8 cellular contexts compared by ENCODE assay signal in the genomic region with DNA sequence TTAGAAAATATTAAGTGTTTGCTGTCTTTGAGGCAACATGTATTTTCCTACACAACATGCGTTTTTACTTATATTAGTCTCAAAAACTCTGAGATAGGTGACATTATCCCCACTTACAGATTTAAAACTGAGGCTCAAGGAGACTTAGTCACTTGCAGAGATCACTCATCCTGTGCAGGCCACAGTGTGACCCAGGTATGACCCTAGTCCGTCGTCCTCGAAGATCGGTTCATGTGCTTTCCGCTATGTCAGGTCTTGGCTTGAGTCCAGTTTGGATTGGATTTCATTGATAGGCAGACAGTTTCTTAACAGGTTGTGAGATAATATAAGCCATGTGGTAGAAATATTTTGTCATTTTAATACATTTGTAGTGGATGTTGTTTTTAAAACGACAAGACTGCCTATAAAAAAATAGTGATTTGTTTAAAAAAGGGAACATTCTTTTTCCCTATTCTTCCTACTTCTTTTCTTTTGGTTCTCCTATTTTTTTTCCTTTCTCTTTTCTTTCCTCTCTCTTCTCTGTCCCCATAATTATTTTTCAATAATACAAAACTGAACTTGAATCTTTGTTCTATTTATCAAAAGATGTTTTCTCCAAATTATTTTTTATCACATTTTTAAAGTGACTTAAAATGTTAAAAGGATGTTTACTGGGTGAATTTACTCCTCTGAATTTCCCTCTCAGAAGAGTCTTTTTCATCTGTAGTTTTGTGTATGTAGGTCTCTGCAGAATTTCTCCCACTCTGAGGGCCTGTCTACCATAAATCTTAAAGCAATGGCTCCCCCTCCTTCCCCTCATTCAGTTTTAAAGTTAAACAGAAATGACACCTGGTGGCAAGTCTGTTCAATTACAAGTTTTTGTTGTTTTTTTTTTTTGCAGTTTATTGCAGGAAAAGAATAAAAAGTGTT.
DNase-seq lines count a peak whose midpoint lies in the region; ATAC-seq, FAIRE-seq and TF ChIP-seq lines count a peak whose summit lies in the region.

No MANE protein-coding gene starts in this region.

- peak; percentile 72 for TF ChIP-seq CTCF in CD14-positive monocyte (IDR thresholded peaks at IDR 0.05)
- no peak for TF ChIP-seq CTCF in GM20000 (IDR thresholded peaks at IDR 0.05; ENCODE audit: extremely low read depth, missing control alignments)
- TF ChIP-seq CTCF in GM12878 (IDR thresholded peaks at IDR 0.05 in 2 of 3, conservative IDR thresholded peaks at IDR 0.05 in 1 of 3; ENCODE audit: control insufficient read depth in 2 of 3, extremely low read depth in 1 of 3, insufficient read depth in 1 of 3, low read depth in 3 of 3, low read length in 3 of 3), result peak; percentile 36 to 52 (median 42); a peak in 5 of 6 replicates
- TF ChIP-seq CTCF in thyroid gland (IDR thresholded peaks at IDR 0.05), result peak in 5 of 6 experiments; percentile 39 to 85 (median 55)

- CTCF ChIA-PET in GM12878 (lab: Yijun Ruan, JAX), result interaction anchor here (1.0 to 4.8 kb wide), 6 partner anchors 24 to 962 kb away, joined by 3 to 43 read pairs (median 6); a partner anchor contains a TSS

- no peak for TF ChIP-seq EP300 in GM12878 (IDR thresholded peaks at IDR 0.05; ENCODE audit: borderline replicate concordance in 1 of 2, control insufficient read depth in 1 of 2, low read depth in 2 of 2, low read length in 2 of 2)

- H3K4me1 ChIP-seq in GM12878 (ENCODE audit: control insufficient read depth, insufficient read depth, low read length) (no peaks in the 10 kb centered on the region), thyroid gland (peaks cover 4 to 13% of the 10 kb centered on the region in 2 donors)

- ATAC-seq in GM12878 (peak; percentile 74; the same call in 2 of the 3 replicates), GM18861 (IDR thresholded peaks at IDR 0.05; ENCODE audit: unreplicated experiment) (no peak)

- H2AFZ ChIP-seq in GM12878 (ENCODE audit: control insufficient read depth, low read depth, low read length), result no peak overlapping the region

- SMC1A ChIA-PET in GM12878 (lab: Charles Lee; ENCODE audit: uncharacterized antibody, unreplicated experiment), result interaction anchor here (2.1 to 5.0 kb wide), 2 partner anchors 536 to 605 kb away, joined by 6 to 37 read pairs; a partner anchor contains a TSS

- in situ Hi-C loops in GM12878 (cut with MboI), result loop anchor here (10.0 kb wide), 1 partner anchor 793 kb away; no protein-coding TSS in a partner anchor

- DNase-seq in CD14-positive monocyte (ENCODE audit: low spot score), result no peak
- peak; percentile 48 for DNase-seq in GM20000 (ENCODE audit: low spot score)
- DNase-seq in NCI-H446 treated with DMSO at 0.1 percent for 48 hours (lab: John Stamatoyannopoulos, UW), result peak; percentile 72
- no peak for DNase-seq in GM12878 (ENCODE audit: low read depth, low spot score)
- peak; percentile 61 for DNase-seq in inferior parietal cortex (ENCODE audit: extremely low spot score)
- peak; percentile 65 to 74 for DNase-seq in thyroid gland
- DNase-seq in stimulated activated CD4-positive, alpha-beta T cell treated with anti-CD3 and anti-CD28 coated beads, Interleukin-4, amount 100 ng/mL, for 4 hours, result no peak

- no peak overlapping the region for H3K27ac ChIP-seq in GM12878 (ENCODE audit: control insufficient read depth, insufficient read depth)
- H3K27ac ChIP-seq in thyroid gland, result peak overlapping the region in 1 of 3 donors; percentile 42

- no peaks in the 10 kb centered on the region for H3K9me3 Mint-ChIP-seq in CD14-positive monocyte

- no peak overlapping the region for H3K4me3 Mint-ChIP-seq in CD14-positive monocyte

- no TSS peak for BruUV-seq in GM12878 (replicated peaks; lab: Mats Ljungman, UMichigan)

- intact Hi-C loops in CD14-positive monocyte (cut with micrococcal nuclease) (loop anchor here in 1 of 2 donors (5.0 to 10.0 kb wide), 2 partner anchors 533 to 960 kb away; a partner anchor contains a TSS), GM12878 (cut with micrococcal nuclease; ENCODE audit: unreplicated experiment) (loop anchor here (1.0 to 5.0 kb wide), 4 partner anchors 287 to 960 kb away; a partner anchor contains a TSS), thyroid gland (cut with DNase I) (loop anchor here (5.0 kb wide), 1 partner anchor 535 kb away; no protein-coding TSS in a partner anchor)

- H3K27me3 Mint-ChIP-seq in CD14-positive monocyte (ENCODE audit: low read depth in 3 of 3), result peaks cover 0 to 4% (median 2%) of the 10 kb centered on the region in 3 donors

- no peak overlapping the region for H3K27ac Mint-ChIP-seq in CD14-positive monocyte

- POLR2A ChIA-PET in GM12878 (lab: Charles Lee), result interaction anchor here (1.0 kb wide), 1 partner anchor 605 kb away, joined by 3 read pairs; a partner anchor contains a TSS

- H3K79me2 ChIP-seq in GM12878 (ENCODE audit: control insufficient read depth, insufficient read depth, low read length), result no peaks in the 10 kb centered on the region

- 87% methylated on average over 7 of the region's 7 CpGs for WGBS in GM12878 (ENCODE audit: insufficient coverage, insufficient replicate concordance, low lambda C conversion rate, missing lambda C conversion rate)
- WGBS in thyroid gland, 2 donors, result 26 to 30% methylated on average over 7 of the region's 7 CpGs

- H3K9me3 ChIP-seq in GM12878 (replicated peaks; ENCODE audit: control insufficient read depth, insufficient read depth, low read length), result no peaks in the 10 kb centered on the region
- no peaks in the 10 kb centered on the region for H3K9me3 ChIP-seq in thyroid gland

- H3K4me3 ChIP-seq in GM12878 (no peak overlapping the region), thyroid gland (replicated peaks in 1 of 3) (no peak overlapping the region)

- no peak overlapping the region for H3K9ac ChIP-seq in GM12878 (ENCODE audit: control insufficient read depth, insufficient read depth, low read length)

- H4K20me1 ChIP-seq in GM12878 (ENCODE audit: control insufficient read depth, insufficient read depth), result no peaks in the 10 kb centered on the region

- no peaks in the 10 kb centered on the region for H3K36me3 Mint-ChIP-seq in CD14-positive monocyte

- TF ChIP-seq RAD21 in GM12878 (IDR thresholded peaks at IDR 0.05; ENCODE audit: insufficient read depth, low read depth, low read length), result peak; percentile 81

- peaks cover 22% of the 10 kb centered on the region for H3K4me1 Mint-ChIP-seq in CD14-positive monocyte

- FAIRE-seq in GM12878 (lab: Jason Lieb, UNC), result peak; percentile 18

- no peaks in the 10 kb centered on the region for H3K36me3 ChIP-seq in GM12878 (ENCODE audit: control insufficient read depth in 2 of 2, insufficient read depth in 2 of 2, low read length in 1 of 2)
- peaks cover 3 to 10% of the 10 kb centered on the region in 2 donors for H3K36me3 ChIP-seq in thyroid gland

- RAD21 ChIA-PET in GM12878 (lab: Charles Lee; ENCODE audit: unreplicated experiment), result interaction anchor here (0.7 to 2.0 kb wide), 7 partner anchors 10 to 605 kb away, joined by 3 to 4 read pairs (median 4); a partner anchor contains a TSS

- no peak overlapping the region for H3K4me2 ChIP-seq in GM12878 (ENCODE audit: control insufficient read depth, insufficient read depth)

- no peaks in the 10 kb centered on the region for H3K27me3 ChIP-seq in GM12878 (replicated peaks in 1 of 2; ENCODE audit: control insufficient read depth in 2 of 2, insufficient read depth in 2 of 2, low read length in 1 of 2)
- no peaks in the 10 kb centered on the region for H3K27me3 ChIP-seq in thyroid gland

- TF ChIP-seq POLR2A in GM12878 (IDR thresholded peaks at IDR 0.05; ENCODE audit: low read depth, low read length) (no peak), thyroid gland (IDR thresholded peaks at IDR 0.05) (no peak)

TF ChIP-seq in GM12878, 131 proteins besides CTCF, POLR2A, EP300 and RAD21 (continues in another document):
- TF ChIP-seq, protein P1, sequence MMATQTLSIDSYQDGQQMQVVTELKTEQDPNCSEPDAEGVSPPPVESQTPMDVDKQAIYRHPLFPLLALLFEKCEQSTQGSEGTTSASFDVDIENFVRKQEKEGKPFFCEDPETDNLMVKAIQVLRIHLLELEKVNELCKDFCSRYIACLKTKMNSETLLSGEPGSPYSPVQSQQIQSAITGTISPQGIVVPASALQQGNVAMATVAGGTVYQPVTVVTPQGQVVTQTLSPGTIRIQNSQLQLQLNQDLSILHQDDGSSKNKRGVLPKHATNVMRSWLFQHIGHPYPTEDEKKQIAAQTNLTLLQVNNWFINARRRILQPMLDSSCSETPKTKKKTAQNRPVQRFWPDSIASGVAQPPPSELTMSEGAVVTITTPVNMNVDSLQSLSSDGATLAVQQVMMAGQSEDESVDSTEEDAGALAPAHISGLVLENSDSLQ (IDR thresholded peaks at IDR 0.05), result peak; percentile 53; the same call in 1 of the 2 replicates
- TF ChIP-seq FOXK2 (IDR thresholded peaks at IDR 0.05) (no peak), SPI1 (IDR thresholded peaks at IDR 0.05; ENCODE audit: borderline replicate concordance, insufficient read depth, low read depth, low read length) (no peak), SMC3 (IDR thresholded peaks at IDR 0.05; ENCODE audit: borderline replicate concordance, low read length) (peak; percentile 78; the same call in 1 of the 2 replicates), YY1 (IDR thresholded peaks at IDR 0.05; ENCODE audit: low read depth, low read length) (peak; percentile 49; the same call in 1 of the 2 replicates), ZNF384 (IDR thresholded peaks at IDR 0.05; ENCODE audit: borderline replicate concordance, low read depth, low read length) (peak; percentile 85), KDM1A (IDR thresholded peaks at IDR 0.05; ENCODE audit: borderline replicate concordance) (no peak)
- TF ChIP-seq, protein P2, sequence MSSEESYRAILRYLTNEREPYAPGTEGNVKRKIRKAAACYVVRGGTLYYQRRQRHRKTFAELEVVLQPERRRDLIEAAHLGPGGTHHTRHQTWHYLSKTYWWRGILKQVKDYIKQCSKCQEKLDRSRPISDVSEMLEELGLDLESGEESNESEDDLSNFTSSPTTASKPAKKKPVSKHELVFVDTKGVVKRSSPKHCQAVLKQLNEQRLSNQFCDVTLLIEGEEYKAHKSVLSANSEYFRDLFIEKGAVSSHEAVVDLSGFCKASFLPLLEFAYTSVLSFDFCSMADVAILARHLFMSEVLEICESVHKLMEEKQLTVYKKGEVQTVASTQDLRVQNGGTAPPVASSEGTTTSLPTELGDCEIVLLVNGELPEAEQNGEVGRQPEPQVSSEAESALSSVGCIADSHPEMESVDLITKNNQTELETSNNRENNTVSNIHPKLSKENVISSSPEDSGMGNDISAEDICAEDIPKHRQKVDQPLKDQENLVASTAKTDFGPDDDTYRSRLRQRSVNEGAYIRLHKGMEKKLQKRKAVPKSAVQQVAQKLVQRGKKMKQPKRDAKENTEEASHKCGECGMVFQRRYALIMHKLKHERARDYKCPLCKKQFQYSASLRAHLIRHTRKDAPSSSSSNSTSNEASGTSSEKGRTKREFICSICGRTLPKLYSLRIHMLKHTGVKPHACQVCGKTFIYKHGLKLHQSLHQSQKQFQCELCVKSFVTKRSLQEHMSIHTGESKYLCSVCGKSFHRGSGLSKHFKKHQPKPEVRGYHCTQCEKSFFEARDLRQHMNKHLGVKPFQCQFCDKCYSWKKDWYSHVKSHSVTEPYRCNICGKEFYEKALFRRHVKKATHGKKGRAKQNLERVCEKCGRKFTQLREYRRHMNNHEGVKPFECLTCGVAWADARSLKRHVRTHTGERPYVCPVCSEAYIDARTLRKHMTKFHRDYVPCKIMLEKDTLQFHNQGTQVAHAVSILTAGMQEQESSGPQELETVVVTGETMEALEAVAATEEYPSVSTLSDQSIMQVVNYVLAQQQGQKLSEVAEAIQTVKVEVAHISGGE (CRISPR knock-in tag; IDR thresholded peaks at IDR 0.05), result no peak

Comparison
In these comparisons a context has a peak if more than half of its experiments do, and no peak if none do; other contexts are left out.
1. DNase-seq: peak in GM20000 (single experiment), NCI-H446 treated with DMSO at 0.1 percent for 48 hours (single experiment), inferior parietal cortex (single experiment) and thyroid gland (2 of 2); none in CD14-positive monocyte (single experiment), GM12878 (single experiment) and stimulated activated CD4-positive, alpha-beta T cell treated with anti-CD3 and anti-CD28 coated beads, Interleukin-4, amount 100 ng/mL, for 4 hours (0 of 2).